17 cellular contexts compared by ENCODE assay signal in genomic region chr12:64028541-64028940, GRCh38.
DNase-seq lines count a peak whose midpoint lies in the region; ATAC-seq and TF ChIP-seq lines count a peak whose summit lies in the region.
"Had no signal": no experiment of that assay in that cellular context is flagged by ENCODE, and none has a peak within 500 bp of the region (broad histone marks: within the 10 kb centered on the region; RNA-seq: fewer than 3 reads in every experiment).

No MANE protein-coding gene starts in this region.

- H3K4me3 Mint-ChIP-seq in HFFc6 = peak overlapping the region; percentile 67
- H3K4me3 Mint-ChIP-seq in stimulated activated memory B cell treated with anti-CD40 and anti-IgM and Interleukin-4, amounts not matched to agents 10 μg/mL and 1 μg/mL and 100 μg/mL, for 72 hours = no peak overlapping the region
- H3K4me3 Mint-ChIP-seq in activated T-cell treated with anti-CD3 and anti-CD28 coated beads, Interleukin-2, amount 50 U/mL, for 24 hours = no peak overlapping the region

- peaks cover 66% of the 10 kb centered on the region for H3K4me1 Mint-ChIP-seq in HFFc6 (ENCODE audit: low read depth)
- H3K4me1 Mint-ChIP-seq in stimulated activated memory B cell treated with anti-CD40 and anti-IgM and Interleukin-4, amounts not matched to agents 10 μg/mL and 1 μg/mL and 100 μg/mL, for 72 hours = no peaks in the 10 kb centered on the region
- no peaks in the 10 kb centered on the region for H3K4me1 Mint-ChIP-seq in activated T-cell treated with anti-CD3 and anti-CD28 coated beads, Interleukin-2, amount 50 U/mL, for 24 hours (ENCODE audit: low read depth)

- peaks cover 3% of the 10 kb centered on the region; the same call in 1 of the 2 replicates for H3K9me3 Mint-ChIP-seq in HFFc6
- no peaks in the 10 kb centered on the region for H3K9me3 Mint-ChIP-seq in stimulated activated memory B cell treated with anti-CD40 and anti-IgM and Interleukin-4, amounts not matched to agents 10 μg/mL and 1 μg/mL and 100 μg/mL, for 72 hours
- no peaks in the 10 kb centered on the region for H3K9me3 Mint-ChIP-seq in activated T-cell treated with anti-CD3 and anti-CD28 coated beads, Interleukin-2, amount 50 U/mL, for 24 hours

- peaks cover 48% of the 10 kb centered on the region for H3K36me3 Mint-ChIP-seq in HFFc6 (ENCODE audit: low read depth)
- H3K36me3 Mint-ChIP-seq in stimulated activated memory B cell treated with anti-CD40 and anti-IgM and Interleukin-4, amounts not matched to agents 10 μg/mL and 1 μg/mL and 100 μg/mL, for 72 hours = no peaks in the 10 kb centered on the region
- H3K36me3 Mint-ChIP-seq in activated T-cell treated with anti-CD3 and anti-CD28 coated beads, Interleukin-2, amount 50 U/mL, for 24 hours (ENCODE audit: low read depth) = no peaks in the 10 kb centered on the region

- H3K27me3 Mint-ChIP-seq in HFFc6 (ENCODE audit: insufficient read depth) = peaks cover 5% of the 10 kb centered on the region; the same call in 1 of the 2 replicates
- H3K27me3 Mint-ChIP-seq in stimulated activated memory B cell treated with anti-CD40 and anti-IgM and Interleukin-4, amounts not matched to agents 10 μg/mL and 1 μg/mL and 100 μg/mL, for 72 hours = no peaks in the 10 kb centered on the region
- peaks cover 7% of the 10 kb centered on the region for H3K27me3 Mint-ChIP-seq in activated T-cell treated with anti-CD3 and anti-CD28 coated beads, Interleukin-2, amount 50 U/mL, for 24 hours

- peak; percentile 39 for ATAC-seq in sciatic nerve
- ATAC-seq in stimulated activated memory B cell treated with anti-CD40 and anti-IgM and Interleukin-4, amounts not matched to agents 10 μg/mL and 1 μg/mL and 100 μg/mL, for 72 hours = no peak
- ATAC-seq: HCT116, Right ventricle myocardium inferior had no signal

- peak overlapping the region; percentile 79 for H3K27ac Mint-ChIP-seq in HFFc6
- no peak overlapping the region for H3K27ac Mint-ChIP-seq in stimulated activated memory B cell treated with anti-CD40 and anti-IgM and Interleukin-4, amounts not matched to agents 10 μg/mL and 1 μg/mL and 100 μg/mL, for 72 hours
- no peak overlapping the region for H3K27ac Mint-ChIP-seq in activated T-cell treated with anti-CD3 and anti-CD28 coated beads, Interleukin-2, amount 50 U/mL, for 24 hours

- peak; percentile 25 for DNase-seq in AG20443 (ENCODE audit: low spot score)
- no peak for DNase-seq in HFFc6
- DNase-seq in kidney tubule cell (ENCODE audit: low spot score) = peak; percentile 29
- no peak for DNase-seq in sciatic nerve (ENCODE audit: low spot score)
- no peak for DNase-seq in glomerular visceral epithelial cell (ENCODE audit: extremely low spot score)
- DNase-seq in activated T-cell treated with anti-CD3 and anti-CD28 coated beads, Interleukin-2, amount 50 U/mL, for 24 hours = no peak
- DNase-seq: AML-193, DMS79 treated with DMSO at 0.1 percent for 48 hours, GOT3, NCI-H1092 treated with DMSO at 0.1 percent for 48 hours, NCI-H146, NCI-H2081, NCI-H2171 treated with DMSO at 0.1 percent for 48 hours, NCI-H446 treated with DMSO at 0.1 percent for 48 hours had no signal

- TF ChIP-seq CTCF in HFFc6 (IDR thresholded peaks at IDR 0.05) = no peak

- intact Hi-C loops in sciatic nerve (cut with DNase I) = no loop called here

Comparison
In these comparisons a context has a peak if more than half of its experiments do, and no peak if none do; other contexts are left out.
1. DNase-seq: peak in AG20443 (single experiment) and kidney tubule cell (single experiment); none in HFFc6 (single experiment), sciatic nerve (single experiment), glomerular visceral epithelial cell (single experiment) and activated T-cell treated with anti-CD3 and anti-CD28 coated beads, Interleukin-2, amount 50 U/mL, for 24 hours (single experiment).